17 cellular contexts compared by ENCODE assay signal in genomic region chr11:130908770-130909625, GRCh38. TPM values are rescaled to one million over a fixed set of nuclear protein-coding genes. Genes with fewer than 3 reads are reported as not detected.
DNase-seq lines count a peak whose midpoint lies in the region; ATAC-seq, FAIRE-seq and TF ChIP-seq lines count a peak whose summit lies in the region.
"Had no signal": no experiment of that assay in that cellular context is flagged by ENCODE, and none has a peak within 500 bp of the region (broad histone marks: within the 10 kb centered on the region; RNA-seq: fewer than 3 reads in every experiment).

No MANE protein-coding gene starts in this region.

- peaks cover 2% of the 10 kb centered on the region for H3K9me3 Mint-ChIP-seq in chondrocyte (ENCODE audit: low read depth)
- H3K9me3 Mint-ChIP-seq: brain had no signal

- no peaks in the 10 kb centered on the region for H3K27me3 ChIP-seq in ACC112 (ENCODE audit: insufficient read depth, low read length)
- H3K27me3 ChIP-seq: BLaER1 had no signal

- no peaks in the 10 kb centered on the region for H3K27me3 Mint-ChIP-seq in chondrocyte (ENCODE audit: low read depth)
- H3K27me3 Mint-ChIP-seq: brain, naive B cell, T-cell had no signal

- peak overlapping the region; percentile 83 for H3K27ac Mint-ChIP-seq in chondrocyte (ENCODE audit: unreplicated experiment)
- H3K27ac Mint-ChIP-seq: T-cell had no signal

- peaks cover 31% of the 10 kb centered on the region for H3K79me2 ChIP-seq in ACC112 (ENCODE audit: control insufficient read depth, insufficient read depth, low read length, unreplicated experiment)

- peaks cover 37% of the 10 kb centered on the region for H3K36me3 Mint-ChIP-seq in chondrocyte (ENCODE audit: low read depth)

- DNase-seq in LHCN-M2 (ENCODE audit: low read depth): peak; percentile 85
- no peak for DNase-seq in chondrocyte (ENCODE audit: low spot score)
- DNase-seq in left colon: no peak
- DNase-seq in mesenteric fat pad (ENCODE audit: low spot score): no peak
- no peak for DNase-seq in NCI-H82 treated with DMSO at 0.1 percent for 48 hours (lab: John Stamatoyannopoulos, UW; ENCODE audit: unreplicated experiment)
- DNase-seq in HTR-8/SVneo (ENCODE audit: insufficient read length, low spot score): no peak
- DNase-seq: activated CD8-positive, alpha-beta memory T cell treated with anti-CD3 and anti-CD28 coated beads for 24 hours; hypothalamus; naive B cell; NCI-H1092; NCI-H526 treated with DMSO at 0.1 percent for 48 hours; stimulated activated CD4-positive, alpha-beta T cell treated with anti-CD3 and anti-CD28 coated beads, Interleukin-15, amount 100 ng/mL, for 24 hours; T-cell had no signal

- peak overlapping the region; percentile 89 for H3K27ac ChIP-seq in ACC112 (ENCODE audit: low read depth, low read length)
- H3K27ac ChIP-seq: BLaER1 had no signal

- peak; percentile 33 for ATAC-seq in left colon
- no peak for ATAC-seq in GM21390 (IDR thresholded peaks at IDR 0.05; ENCODE audit: unreplicated experiment)
- ATAC-seq: T-cell had no signal

- H2AFZ ChIP-seq in ACC112 (ENCODE audit: low read length, unreplicated experiment): no peak overlapping the region

- peak overlapping the region; percentile 9; the same call in 1 of the 2 replicates for H3K4me3 ChIP-seq in ACC112 (ENCODE audit: low read depth, low read length)
- H3K4me3 ChIP-seq: BLaER1 had no signal

- peak overlapping the region; percentile 21 for H3K4me3 Mint-ChIP-seq in chondrocyte (ENCODE audit: unreplicated experiment)
- H3K4me3 Mint-ChIP-seq: naive B cell, T-cell had no signal

- no peak for FAIRE-seq in HTR-8/SVneo (lab: Jason Lieb, UNC)

- peaks cover 70% of the 10 kb centered on the region for H3K36me3 ChIP-seq in ACC112 (ENCODE audit: insufficient read depth, low read length)

- H3K4me1 Mint-ChIP-seq in chondrocyte (ENCODE audit: low read depth): peaks cover 53% of the 10 kb centered on the region

- intact Hi-C loops in left colon (cut with DNase I, micrococcal nuclease): no loop called here

- no peak for TF ChIP-seq CTCF in chondrocyte (IDR thresholded peaks at IDR 0.05)

- peaks cover 25% of the 10 kb centered on the region for H3K4me1 ChIP-seq in ACC112 (ENCODE audit: control insufficient read depth, insufficient read depth, low read length, unreplicated experiment)
- H3K4me1 ChIP-seq: BLaER1 had no signal

RNA-seq across cellular contexts. Expression of gene SNX19, which starts 7.3 kb away (rescaled TPM):
- total RNA-seq in LHCN-M2 (2014; rRNA removed) (98.4 and 126 TPM in 2 replicates), chondrocyte (55.8 to 71.6 TPM (median 55.9 TPM) in 3 replicates), left colon (10 to 100 TPM; 59.0 to 60.6 TPM), mesenteric fat pad (64.2 TPM)
- polyA plus RNA-seq in LHCN-M2 (2012): 34.3 TPM
